Comparison of ENCODE assay signal across 12 cellular contexts in genomic region chr3:112364291-112364690, GRCh38. TPM values are rescaled to one million over a fixed set of nuclear protein-coding genes. Genes with fewer than 3 reads are reported as not detected.
DNase-seq lines count a peak whose midpoint lies in the region; ATAC-seq and TF ChIP-seq lines count a peak whose summit lies in the region.
"Had no signal": no experiment of that assay in that cellular context is flagged by ENCODE, and none has a peak within 500 bp of the region (broad histone marks: within the 10 kb centered on the region; RNA-seq: fewer than 3 reads in every experiment).

No MANE protein-coding gene starts in this region.

- no peak overlapping the region for H3K4me3 Mint-ChIP-seq in activated naive CD8-positive, alpha-beta T cell treated with anti-CD3 and anti-CD28 coated beads, Interleukin-2, amount 50 U/mL, for 24 hours

- no peaks in the 10 kb centered on the region for H3K9me3 Mint-ChIP-seq in activated naive CD8-positive, alpha-beta T cell treated with anti-CD3 and anti-CD28 coated beads, Interleukin-2, amount 50 U/mL, for 24 hours

- TF ChIP-seq CTCF in GM06990 (IDR thresholded peaks at IDR 0.05; ENCODE audit: insufficient read depth, low read length, poor library complexity, severe bottlenecking) = no peak

- peaks cover 40% of the 10 kb centered on the region for H3K4me1 Mint-ChIP-seq in activated naive CD8-positive, alpha-beta T cell treated with anti-CD3 and anti-CD28 coated beads, Interleukin-2, amount 50 U/mL, for 24 hours

- H3K27me3 Mint-ChIP-seq in activated naive CD8-positive, alpha-beta T cell treated with anti-CD3 and anti-CD28 coated beads, Interleukin-2, amount 50 U/mL, for 24 hours = no peaks in the 10 kb centered on the region

- H3K27ac Mint-ChIP-seq in activated naive CD8-positive, alpha-beta T cell treated with anti-CD3 and anti-CD28 coated beads, Interleukin-2, amount 50 U/mL, for 24 hours = peak overlapping the region; percentile 49

- peaks cover 4% of the 10 kb centered on the region for H3K36me3 ChIP-seq in GM06990 (ENCODE audit: control insufficient read depth, insufficient read depth, low read length)

- peaks cover 61% of the 10 kb centered on the region for H3K36me3 Mint-ChIP-seq in activated naive CD8-positive, alpha-beta T cell treated with anti-CD3 and anti-CD28 coated beads, Interleukin-2, amount 50 U/mL, for 24 hours (ENCODE audit: low read depth)

- peak; percentile 29 for DNase-seq in GM06990 (ENCODE audit: extremely low read depth, insufficient read length)
- DNase-seq in activated naive CD8-positive, alpha-beta T cell treated with anti-CD3 and anti-CD28 coated beads, Interleukin-2, amount 50 U/mL, for 24 hours = no peak
- no peak for DNase-seq in ureter (ENCODE audit: low spot score)
- no peak for DNase-seq in globus pallidus (ENCODE audit: low spot score)
- DNase-seq in C1 segment of cervical spinal cord (lab: John Stamatoyannopoulos, UW) = no peak
- DNase-seq in SKM-1 (lab: John Stamatoyannopoulos, UW; ENCODE audit: unreplicated experiment) = no peak
- DNase-seq: DMS153, left cardiac atrium, NCI-H510A treated with DMSO at 0.1 percent for 48 hours, right cardiac atrium had no signal

- H3K4me3 ChIP-seq in GM06990 (replicated peaks; ENCODE audit: low read depth, low read length) = no peak overlapping the region

- H3K27me3 ChIP-seq in GM06990 (replicated peaks; ENCODE audit: control insufficient read depth, insufficient read depth, low read length) = no peaks in the 10 kb centered on the region

- ATAC-seq in GM19035 (IDR thresholded peaks at IDR 0.05; ENCODE audit: unreplicated experiment) = peak; percentile 49
- ATAC-seq in HG03045 (IDR thresholded peaks at IDR 0.05; ENCODE audit: unreplicated experiment) = peak; percentile 60
- ATAC-seq in activated naive CD8-positive, alpha-beta T cell treated with anti-CD3 and anti-CD28 coated beads, Interleukin-2, amount 50 U/mL, for 24 hours = peak; percentile 33
- ATAC-seq: left cardiac atrium, right cardiac atrium had no signal

RNA-seq across cellular contexts. Expression of gene CD200, which starts 31.3 kb away (rescaled TPM):
- 14.3 TPM for total RNA-seq in ureter
